ENCODE assay signal across 25 cellular contexts in genomic region chr9:135347461-135347860, GRCh38.
"Had no signal": no experiment of that assay in that cellular context is flagged by ENCODE, and none has a peak within 500 bp of the region (broad histone marks: within the 10 kb centered on the region; RNA-seq: fewer than 3 reads in every experiment).

No MANE protein-coding gene starts in this region.

- H3K4me3 Mint-ChIP-seq: activated B cell treated with CpG ODN at 0.5 μM for 24 hours; activated CD4-positive, alpha-beta T cell treated with anti-CD3 and anti-CD28 coated beads for 36 hours; activated naive CD8-positive, alpha-beta T cell treated with anti-CD3 and anti-CD28 coated beads, Interleukin-2, amount 10 ng/mL, durations not matched to agents 7 days and 5 days; activated T-cell treated with anti-CD3 and anti-CD28 coated beads, Interleukin-2, amount 50 U/mL, for 24 hours; neural crest cell; stimulated activated memory B cell treated with anti-CD40 and anti-IgM and Interleukin-4, amounts not matched to agents 10 μg/mL and 1 μg/mL and 100 μg/mL, for 72 hours; T-helper 1 cell treated with Interleukin-12 subunit alpha and Interleukin-12 subunit beta and Interleukin-4 antibody, amounts not matched to agents 30 μg/mL and 1 μg/mL, for 36 hours had no signal

- H3K27ac Mint-ChIP-seq: activated B cell treated with CpG ODN at 0.5 μM for 24 hours; activated CD4-positive, alpha-beta T cell treated with anti-CD3 and anti-CD28 coated beads for 36 hours; activated naive CD8-positive, alpha-beta T cell treated with anti-CD3 and anti-CD28 coated beads, Interleukin-2, amount 10 ng/mL, durations not matched to agents 7 days and 5 days; activated T-cell treated with anti-CD3 and anti-CD28 coated beads, Interleukin-2, amount 50 U/mL, for 24 hours; activated T-helper 2 cell treated with anti-CD3 and anti-CD28 coated beads, Interferon-gamma antibody, Interleukin-2, Interleukin-4, amounts not matched to agents 10 μg/mL and 5 μg/mL and 100 μg/mL, durations not matched to agents 14 hours and 24 hours and 36 hours; naive B cell; stimulated activated memory B cell treated with anti-CD40 and anti-IgM and Interleukin-4, amounts not matched to agents 10 μg/mL and 1 μg/mL and 100 μg/mL, for 72 hours; T-helper 1 cell treated with Interleukin-12 subunit alpha and Interleukin-12 subunit beta and Interleukin-4 antibody, amounts not matched to agents 30 μg/mL and 1 μg/mL, for 36 hours had no signal

- ATAC-seq: activated CD4-positive, alpha-beta T cell treated with anti-CD3 and anti-CD28 coated beads for 36 hours; gastroesophageal sphincter; lower lobe of right lung; sciatic nerve; stimulated activated memory B cell treated with anti-CD40 and anti-IgM and Interleukin-4, amounts not matched to agents 10 μg/mL and 1 μg/mL and 100 μg/mL, for 72 hours; upper lobe of right lung had no signal

- H3K4me1 Mint-ChIP-seq: activated B cell treated with CpG ODN at 0.5 μM for 24 hours; activated CD4-positive, alpha-beta T cell treated with anti-CD3 and anti-CD28 coated beads for 36 hours; activated naive CD8-positive, alpha-beta T cell treated with anti-CD3 and anti-CD28 coated beads, Interleukin-2, amount 10 ng/mL, durations not matched to agents 7 days and 5 days; naive B cell; stimulated activated memory B cell treated with anti-CD40 and anti-IgM and Interleukin-4, amounts not matched to agents 10 μg/mL and 1 μg/mL and 100 μg/mL, for 72 hours had no signal

- H3K36me3 Mint-ChIP-seq: activated naive CD8-positive, alpha-beta T cell treated with anti-CD3 and anti-CD28 coated beads, Interleukin-2, amount 10 ng/mL, durations not matched to agents 7 days and 5 days; naive B cell; stimulated activated memory B cell treated with anti-CD40 and anti-IgM and Interleukin-4, amounts not matched to agents 10 μg/mL and 1 μg/mL and 100 μg/mL, for 72 hours had no signal

- H3K9me3 Mint-ChIP-seq: activated B cell treated with CpG ODN at 0.5 μM for 24 hours; activated naive CD8-positive, alpha-beta T cell treated with anti-CD3 and anti-CD28 coated beads, Interleukin-2, amount 10 ng/mL, durations not matched to agents 7 days and 5 days; activated T-cell treated with anti-CD3 and anti-CD28 coated beads, Interleukin-2, amount 50 U/mL, for 24 hours; activated T-helper 2 cell treated with anti-CD3 and anti-CD28 coated beads, Interferon-gamma antibody, Interleukin-2, Interleukin-4, amounts not matched to agents 10 μg/mL and 5 μg/mL and 100 μg/mL, durations not matched to agents 14 hours and 24 hours and 36 hours; naive B cell; neural crest cell; stimulated activated memory B cell treated with anti-CD40 and anti-IgM and Interleukin-4, amounts not matched to agents 10 μg/mL and 1 μg/mL and 100 μg/mL, for 72 hours; T-helper 1 cell treated with Interleukin-12 subunit alpha and Interleukin-12 subunit beta and Interleukin-4 antibody, amounts not matched to agents 30 μg/mL and 1 μg/mL, for 36 hours had no signal

- DNase-seq: activated B cell treated with CpG ODN at 0.5 μM for 24 hours; activated CD4-positive, alpha-beta T cell treated with anti-CD3 and anti-CD28 coated beads for 36 hours; activated CD4-positive, alpha-beta T cell treated with anti-CD3 and anti-CD28 coated beads, Interleukin-2, amount 50 U/mL, for 4 hours; activated CD8-positive, alpha-beta memory T cell treated with anti-CD3 and anti-CD28 coated beads for 24 hours; activated naive CD4-positive, alpha-beta T cell treated with Interleukin-2 at 50 U/mL for 16 hours; activated naive CD8-positive, alpha-beta T cell treated with anti-CD3 and anti-CD28 coated beads, Interleukin-2, amount 10 ng/mL, durations not matched to agents 7 days and 5 days; activated T-cell treated with anti-CD3 and anti-CD28 coated beads, Interleukin-2, amount 50 U/mL, for 24 hours; amniotic stem cell; cerebellar nuclear complex; cortex of kidney; islet precursor cell; mesendoderm; naive B cell; occipital lobe; stimulated activated CD4-positive, alpha-beta T cell treated with anti-CD3 and anti-CD28 coated beads, Interleukin-15, amount 100 ng/mL, for 24 hours; stomach; T1000; upper lobe of right lung had no signal

- H3K27me3 Mint-ChIP-seq: activated naive CD8-positive, alpha-beta T cell treated with anti-CD3 and anti-CD28 coated beads, Interleukin-2, amount 10 ng/mL, durations not matched to agents 7 days and 5 days had no signal
